26 cellular contexts compared by ENCODE assay signal in the genomic region with DNA sequence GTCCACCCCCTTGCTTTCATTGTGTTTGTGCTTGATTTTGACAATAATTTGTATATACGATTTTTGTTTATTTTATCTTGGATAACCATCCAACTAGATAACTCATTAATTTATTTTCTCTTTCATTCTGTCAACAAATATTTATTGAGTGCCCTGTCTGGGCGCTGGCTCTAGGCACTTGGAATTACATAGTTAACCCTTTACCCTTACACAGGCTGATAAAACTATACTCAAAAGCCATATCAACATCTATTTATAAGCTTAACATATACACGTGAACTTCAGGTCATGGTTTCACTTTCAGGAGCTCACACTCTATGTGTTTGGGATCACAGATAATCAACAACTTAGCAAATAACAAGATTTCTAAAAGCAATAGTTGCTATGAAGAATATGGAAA.
DNase-seq lines count a peak whose midpoint lies in the region; ATAC-seq, FAIRE-seq and TF ChIP-seq lines count a peak whose summit lies in the region.
"Had no signal": no experiment of that assay in that cellular context is flagged by ENCODE, and none has a peak within 500 bp of the region (broad histone marks: within the 10 kb centered on the region; RNA-seq: fewer than 3 reads in every experiment).

No MANE protein-coding gene starts in this region.

- H3F3A ChIP-seq in MM.1S (ENCODE audit: insufficient read depth, low read length), result peaks cover 9% of the 10 kb centered on the region; the same call in 1 of the 2 replicates

- FAIRE-seq in HepG2 (lab: Jason Lieb, UNC), result no peak
- FAIRE-seq: A549, D721Med, GM12878, GM12892, GM18507 had no signal

- POLR2A ChIA-PET in HepG2 (lab: Yijun Ruan, JAX), result no interaction called here

- H3K9me2 ChIP-seq in MM.1S (replicated peaks; ENCODE audit: insufficient read depth, low read length), result no peaks in the 10 kb centered on the region

- H3K9ac ChIP-seq in HepG2 (ENCODE audit: insufficient read depth, low read depth, low read length) (no peak overlapping the region), MM.1S (ENCODE audit: low read length) (no peak overlapping the region)
- H3K9ac ChIP-seq: BLaER1 treated with 17β-estradiol and CSF1 and Interleukin-3, amounts not matched to agents 10 nM and 100 nM had no signal

- no peak for TF ChIP-seq CTCF in right lobe of liver (IDR thresholded peaks at IDR 0.05)
- TF ChIP-seq CTCF in HepG2 (CRISPR knock-in tag; IDR thresholded peaks at IDR 0.05), result no peak
- no peak for TF ChIP-seq CTCF in MM.1S (IDR thresholded peaks at IDR 0.05; ENCODE audit: low read length)

- no peaks in the 10 kb centered on the region for H3K9me3 ChIP-seq in right lobe of liver
- no peaks in the 10 kb centered on the region for H3K9me3 ChIP-seq in HepG2 (ENCODE audit: low read length)
- H3K9me3 ChIP-seq in MM.1S (replicated peaks; ENCODE audit: insufficient read depth, low read length), result no peaks in the 10 kb centered on the region
- H3K9me3 ChIP-seq: A549, Caco-2 had no signal

- WGBS in right lobe of liver (ENCODE audit: insufficient coverage, low coverage, low lambda C conversion rate, missing lambda C conversion rate), result 29% methylated on average over 3 of the region's 3 CpGs
- 14% methylated on average over 3 of the region's 3 CpGs for WGBS in HepG2 (ENCODE audit: low lambda C conversion rate)

- H3K79me2 ChIP-seq in HepG2 (ENCODE audit: insufficient read depth, low read length), result no peaks in the 10 kb centered on the region
- no peaks in the 10 kb centered on the region for H3K79me2 ChIP-seq in MM.1S (ENCODE audit: low read length)

- TF ChIP-seq EP300 in HepG2 (IDR thresholded peaks at IDR 0.05; ENCODE audit: low read depth in 2 of 2, low read length in 2 of 2) (no peak), HepG2 (CRISPR knock-in tag; IDR thresholded peaks at IDR 0.05; ENCODE audit: borderline replicate concordance) (no peak)

- ATAC-seq in right lobe of liver, result peak; percentile 22 to 61 (median 44)
- no peak for ATAC-seq in HepG2
- peak; percentile 59 for ATAC-seq in left lobe of liver
- no peak for ATAC-seq in GM21360 (IDR thresholded peaks at IDR 0.05; ENCODE audit: unreplicated experiment)
- ATAC-seq: A549; CD8-positive, alpha-beta T cell; GM12878 had no signal

- H3K4me1 ChIP-seq in right lobe of liver (peaks cover 0 to 14% (median 0%) of the 10 kb centered on the region in 4 donors), HepG2 (ENCODE audit: insufficient read depth, low read length) (no peaks in the 10 kb centered on the region), MM.1S (ENCODE audit: low read length) (peaks cover 41% of the 10 kb centered on the region)
- H3K4me1 ChIP-seq: A549, Caco-2 had no signal

- no peak overlapping the region for H2AFZ ChIP-seq in HepG2 (ENCODE audit: low read length)
- H2AFZ ChIP-seq in MM.1S (ENCODE audit: low read length), result 0 out of 2 replicates have a peak overlapping the region, but pooled peaks have one; percentile 27

- DNase-seq in right lobe of liver, result no peak
- DNase-seq in HepG2 (ENCODE audit: low spot score), result no peak
- DNase-seq in MM.1S, result peak; percentile 55
- DNase-seq in left lobe of liver (ENCODE audit: low spot score), result no peak
- no peak for DNase-seq in A172 (ENCODE audit: low spot score)
- DNase-seq: 8988T; AML-193; Caco-2; Calu3; CD4-positive, alpha-beta T cell; CD8-positive, alpha-beta T cell; DMS 273 treated with DMSO at 0.1 percent for 48 hours; DMS153; DMS53; DMS79; DND-41; EL; GDM1 had no signal

- in situ Hi-C loops in HepG2 (cut with HindIII; ENCODE audit: extremely low pct_ligation_motif_present, low pct_unique_long_range_greater_than_20kb), result no loop called here

- H3K27ac ChIP-seq in right lobe of liver (no peak overlapping the region), HepG2 (ENCODE audit: extremely low read length, insufficient read depth, low read length) (no peak overlapping the region), MM.1S (ENCODE audit: low read length) (no peak overlapping the region)
- H3K27ac ChIP-seq: A549; BLaER1 treated with 17β-estradiol and CSF1 and Interleukin-3, amounts not matched to agents 10 nM and 100 nM; C4-2B had no signal

- BruUV-seq in HepG2 (replicated peaks; lab: Mats Ljungman, UMichigan), result no TSS peak

- intact Hi-C loops in right lobe of liver (cut with DNase I) (no loop called here), HepG2 (cut with micrococcal nuclease; ENCODE audit: unreplicated experiment) (no loop called here)

- no peak for TF ChIP-seq RAD21 in HepG2 (CRISPR knock-in tag; IDR thresholded peaks at IDR 0.05)

- H3K4me3 ChIP-seq in right lobe of liver (peak overlapping the region in 1 of 3 donors; percentile 17), HepG2 (replicated peaks in 1 of 3; ENCODE audit: insufficient read depth in 1 of 3, low read depth in 2 of 3, low read length in 3 of 3) (no peak overlapping the region), MM.1S (ENCODE audit: low read length) (0 out of 2 replicates have a peak overlapping the region, but pooled peaks have one; percentile 1)
- H3K4me3 ChIP-seq: A549; BLaER1 treated with 17β-estradiol and CSF1 and Interleukin-3, amounts not matched to agents 10 nM and 100 nM; GM12878 had no signal

- no peak overlapping the region for H3K4me2 ChIP-seq in HepG2 (ENCODE audit: low read depth, low read length)
- peak overlapping the region; percentile 29 for H3K4me2 ChIP-seq in MM.1S (ENCODE audit: low read depth, low read length)
- H3K4me2 ChIP-seq: A549; BLaER1 treated with 17β-estradiol and CSF1 and Interleukin-3, amounts not matched to agents 10 nM and 100 nM had no signal

- H3K36me3 ChIP-seq in right lobe of liver, result no peaks in the 10 kb centered on the region
- H3K36me3 ChIP-seq in HepG2 (replicated peaks in 1 of 2; ENCODE audit: control insufficient read depth in 1 of 2, insufficient read depth in 2 of 2, low read length in 2 of 2), result no peaks in the 10 kb centered on the region
- no peaks in the 10 kb centered on the region for H3K36me3 ChIP-seq in MM.1S (replicated peaks; ENCODE audit: insufficient read depth, low read length)
- H3K36me3 ChIP-seq: BLaER1 treated with 17β-estradiol and CSF1 and Interleukin-3, amounts not matched to agents 10 nM and 100 nM had no signal

- CTCF ChIA-PET in HepG2 (lab: Yijun Ruan, JAX; ENCODE audit: low intra/inter-chr PET ratio, low total read pairs), result no interaction called here

- TF ChIP-seq POLR2A in right lobe of liver (IDR thresholded peaks at IDR 0.05) (no peak), HepG2 (IDR thresholded peaks at IDR 0.05; ENCODE audit: insufficient read depth in 1 of 2, low read depth in 2 of 2, low read length in 2 of 2) (no peak)

- H3K27me3 ChIP-seq in right lobe of liver, result no peaks in the 10 kb centered on the region
- H3K27me3 ChIP-seq in HepG2 (ENCODE audit: control insufficient read depth in 1 of 2, insufficient read depth in 2 of 2, low read length in 2 of 2), result no peaks in the 10 kb centered on the region
- H3K27me3 ChIP-seq in MM.1S (replicated peaks; ENCODE audit: insufficient read depth, low read length), result no peaks in the 10 kb centered on the region
- H3K27me3 ChIP-seq: BLaER1 treated with 17β-estradiol and CSF1 and Interleukin-3, amounts not matched to agents 10 nM and 100 nM had no signal

- H4K20me1 ChIP-seq in HepG2 (ENCODE audit: insufficient read depth, low read length) (no peaks in the 10 kb centered on the region), MM.1S (ENCODE audit: insufficient read depth, low read length) (no peaks in the 10 kb centered on the region)
- H4K20me1 ChIP-seq: BLaER1 treated with 17β-estradiol and CSF1 and Interleukin-3, amounts not matched to agents 10 nM and 100 nM had no signal

TF ChIP-seq in HepG2, 621 proteins besides CTCF, POLR2A, EP300 and RAD21 (continues in another document):
- no peak for TF ChIP-seq ZNF570 (CRISPR knock-in tag; IDR thresholded peaks at IDR 0.05; ENCODE audit: borderline replicate concordance)
- TF ChIP-seq FOSL1 (CRISPR knock-in tag; IDR thresholded peaks at IDR 0.05; ENCODE audit: borderline replicate concordance), result no peak
- TF ChIP-seq THAP7 (CRISPR knock-in tag; IDR thresholded peaks at IDR 0.05), result no peak
- TF ChIP-seq PPARG (CRISPR knock-in tag; conservative IDR thresholded peaks at IDR 0.05), result no peak
- no peak for TF ChIP-seq KDM6A (CRISPR knock-in tag; IDR thresholded peaks at IDR 0.05; ENCODE audit: low read depth)
- TF ChIP-seq, protein P1, sequence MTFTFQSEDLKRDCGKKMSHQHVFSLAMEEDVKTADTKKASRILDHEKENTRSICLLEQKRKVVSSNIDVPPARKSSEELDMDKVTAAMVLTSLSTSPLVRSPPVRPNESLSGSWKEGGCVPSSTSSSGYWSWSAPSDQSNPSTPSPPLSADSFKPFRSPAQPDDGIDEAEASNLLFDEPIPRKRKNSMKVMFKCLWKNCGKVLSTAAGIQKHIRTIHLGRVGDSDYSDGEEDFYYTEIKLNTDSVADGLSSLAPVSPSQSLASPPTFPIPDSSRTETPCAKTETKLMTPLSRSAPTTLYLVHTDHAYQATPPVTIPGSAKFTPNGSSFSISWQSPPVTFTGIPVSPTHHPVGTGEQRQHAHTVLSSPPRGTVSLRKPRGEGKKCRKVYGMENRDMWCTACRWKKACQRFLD (CRISPR knock-in tag; IDR thresholded peaks at IDR 0.05; ENCODE audit: borderline replicate concordance), result no peak
- TF ChIP-seq ZNF674 (CRISPR knock-in tag; IDR thresholded peaks at IDR 0.05; ENCODE audit: low read depth), result no peak
- TF ChIP-seq ARID3A (IDR thresholded peaks at IDR 0.05; ENCODE audit: low read depth, low read length), result no peak

Comparison
In these comparisons a context has a peak if more than half of its experiments do, and no peak if none do; other contexts are left out.
1. ATAC-seq: peak in right lobe of liver (4 of 4) and left lobe of liver (single experiment); none in HepG2 (single experiment) and GM21360 (single experiment).